15 cellular contexts compared by ENCODE assay signal in the genomic region with DNA sequence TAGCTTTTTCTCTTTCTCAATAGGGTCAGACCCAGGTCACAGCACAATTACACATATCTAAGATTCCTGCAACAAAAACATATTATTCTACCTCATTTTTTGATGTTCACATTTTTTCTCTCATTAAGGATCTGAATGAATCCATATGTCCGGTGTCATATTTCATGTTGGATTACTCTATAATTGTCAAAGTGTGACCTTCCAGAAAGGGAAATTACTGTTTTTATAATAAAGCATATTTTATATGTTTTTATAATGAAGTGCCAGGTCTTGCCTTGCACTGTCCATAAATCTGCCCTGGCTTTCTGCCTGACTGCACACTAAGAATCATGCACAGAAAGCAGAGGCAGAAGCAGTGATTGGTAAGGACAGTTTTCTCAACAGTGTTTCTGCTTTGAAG.
DNase-seq lines count a peak whose midpoint lies in the region; ATAC-seq and TF ChIP-seq lines count a peak whose summit lies in the region.
"Had no signal": no experiment of that assay in that cellular context is flagged by ENCODE, and none has a peak within 500 bp of the region (broad histone marks: within the 10 kb centered on the region; RNA-seq: fewer than 3 reads in every experiment).

No MANE protein-coding gene starts in this region.

- H2BK120ac ChIP-seq in IMR-90 (ENCODE audit: low read depth, low read length) (no peak overlapping the region), mesenchymal stem cell (ENCODE audit: low read depth, low read length) (no peak overlapping the region)

- H2AK5ac ChIP-seq in IMR-90 (ENCODE audit: low read depth, low read length) (no peak overlapping the region), mesenchymal stem cell (ENCODE audit: low read length, severe bottlenecking) (no peak overlapping the region)

- DNase-seq in Caki2 (ENCODE audit: low read depth) = peak; percentile 69
- DNase-seq in IMR-90 = peak; percentile 31
- peak; percentile 57 for DNase-seq in astrocyte of the hippocampus (ENCODE audit: low read depth, low spot score)
- no peak for DNase-seq in mesenchymal stem cell
- DNase-seq in OCI-M2 (lab: John Stamatoyannopoulos, UW; ENCODE audit: unreplicated experiment) = no peak
- DNase-seq in effector memory CD8-positive, alpha-beta T cell = no peak
- DNase-seq: COR-L47; hippocampal formation; lower lobe of right lung; NCI-H1930; NK-92 treated with Interleukin-12 subunit alpha and Interleukin-12 subunit beta, amount 100 ng/mL, for 24 hours had no signal

- H4K8ac ChIP-seq in IMR-90 (ENCODE audit: low read depth in 2 of 2, low read length in 2 of 2) = no peak overlapping the region
- H4K8ac ChIP-seq in mesenchymal stem cell (ENCODE audit: low read length) = no peak overlapping the region

- H4K5ac ChIP-seq in IMR-90 (ENCODE audit: low read depth, low read length) = no peak overlapping the region

- H3K36me3 ChIP-seq in IMR-90 (ENCODE audit: control insufficient read depth, insufficient read depth, low read length) = no peaks in the 10 kb centered on the region
- H3K36me3 ChIP-seq in mesenchymal stem cell (ENCODE audit: control insufficient read depth in 1 of 2, insufficient read depth in 2 of 2, low read depth in 1 of 2, low read length in 2 of 2) = no peaks in the 10 kb centered on the region
- H3K36me3 ChIP-seq: lower lobe of right lung had no signal

- POLR2A ChIA-PET in IMR-90 (lab: Charles Lee; ENCODE audit: unreplicated experiment) = no interaction called here

- H3K4me2 ChIP-seq in IMR-90 (ENCODE audit: low read depth, low read length) = no peak overlapping the region
- H3K4me2 ChIP-seq in mesenchymal stem cell (ENCODE audit: low read length, poor library complexity, severe bottlenecking) = no peak overlapping the region

- H3K4me3 ChIP-seq in IMR-90 (ENCODE audit: insufficient read depth, low read depth, low read length) (no peak overlapping the region), mesenchymal stem cell (ENCODE audit: insufficient read depth in 1 of 2, low read depth in 1 of 2, low read length in 2 of 2) (no peak overlapping the region)
- H3K4me3 ChIP-seq: lower lobe of right lung had no signal

- no peak overlapping the region for H2BK5ac ChIP-seq in IMR-90 (ENCODE audit: low read depth, low read length, poor library complexity, severe bottlenecking)
- no peak overlapping the region for H2BK5ac ChIP-seq in mesenchymal stem cell (ENCODE audit: low read depth, low read length, poor library complexity, severe bottlenecking)

- no peak overlapping the region for H2AFZ ChIP-seq in IMR-90 (replicated peaks; ENCODE audit: low read length, poor library complexity)
- no peak overlapping the region for H2AFZ ChIP-seq in mesenchymal stem cell (ENCODE audit: low read depth, low read length)

- H3K36me3 Mint-ChIP-seq in effector memory CD8-positive, alpha-beta T cell (ENCODE audit: insufficient read depth) = no peaks in the 10 kb centered on the region

- H3K27me3 ChIP-seq in IMR-90 (ENCODE audit: control insufficient read depth, insufficient read depth, low read length) = no peaks in the 10 kb centered on the region
- no peaks in the 10 kb centered on the region for H3K27me3 ChIP-seq in mesenchymal stem cell (ENCODE audit: control insufficient read depth in 1 of 2, insufficient read depth in 1 of 2, low read length in 2 of 2)

- H3K4ac ChIP-seq in IMR-90 (ENCODE audit: low read depth, low read length) (no peak overlapping the region), mesenchymal stem cell (ENCODE audit: low read depth in 1 of 2, low read length in 2 of 2) (no peak overlapping the region)

- in situ Hi-C loops in Caki2 (cut with HindIII; ENCODE audit: low pct_unique_long_range_greater_than_20kb, low sequenced_read_pairs) = no loop called here
- in situ Hi-C loops in IMR-90 (cut with MboI; ENCODE audit: low sequenced_read_pairs) = no loop called here

- no peak overlapping the region for H3K23ac ChIP-seq in IMR-90 (ENCODE audit: low read depth, low read length)
- no peak overlapping the region for H3K23ac ChIP-seq in mesenchymal stem cell (ENCODE audit: low read length in 2 of 2)

- no peak overlapping the region for H3K14ac ChIP-seq in IMR-90 (replicated peaks; ENCODE audit: low read depth, low read length)
- no peak overlapping the region for H3K14ac ChIP-seq in mesenchymal stem cell (ENCODE audit: low read length in 2 of 2)

- peaks cover 5% of the 10 kb centered on the region for H3K4me1 ChIP-seq in IMR-90 (ENCODE audit: control insufficient read depth, insufficient read depth, low read length)
- H3K4me1 ChIP-seq in mesenchymal stem cell (ENCODE audit: control insufficient read depth, insufficient read depth, low read depth, low read length) = no peaks in the 10 kb centered on the region
- H3K4me1 ChIP-seq: lower lobe of right lung had no signal

- TF ChIP-seq POLR2A in IMR-90 (IDR thresholded peaks at IDR 0.05; ENCODE audit: low read depth, low read length) = no peak

- WGBS in IMR-90 (ENCODE audit: extremely low coverage in 2 of 2, insufficient read length in 1 of 2), 2 experiments = no CpG with 5 or more reads among the region's 1 CpG
- no CpG with 5 or more reads among the region's 1 CpG for WGBS in mesenchymal stem cell

- ATAC-seq in IMR-90 (ENCODE audit: low read depth) = peak; percentile 39
- ATAC-seq in effector memory CD8-positive, alpha-beta T cell (replicated peaks) = no peak
- no peak for ATAC-seq in activated CD4-positive, CD25-positive, alpha-beta regulatory T cell treated with anti-CD3 and anti-CD28 coated beads, Interleukin-2, amount 50 U/mL, for 24 hours
- no peak for ATAC-seq in GM21723 (IDR thresholded peaks at IDR 0.05; ENCODE audit: unreplicated experiment)
- ATAC-seq: HepG2, lower lobe of right lung had no signal

- H3K79me1 ChIP-seq in IMR-90 (ENCODE audit: low read depth in 1 of 2, low read length in 2 of 2) = no peaks in the 10 kb centered on the region
- H3K79me1 ChIP-seq in mesenchymal stem cell (replicated peaks; ENCODE audit: low read length, poor library complexity, severe bottlenecking) = no peaks in the 10 kb centered on the region

- H3K9me3 ChIP-seq in IMR-90 (ENCODE audit: control insufficient read depth, insufficient read depth, low read length) (no peaks in the 10 kb centered on the region), mesenchymal stem cell (ENCODE audit: control insufficient read depth, low read length) (no peaks in the 10 kb centered on the region)
- H3K9me3 ChIP-seq: lower lobe of right lung had no signal

- H3K4me1 Mint-ChIP-seq in effector memory CD8-positive, alpha-beta T cell (ENCODE audit: low read depth in 2 of 2) = no peaks in the 10 kb centered on the region

- intact Hi-C loops in IMR-90 (cut with micrococcal nuclease) = no loop called here

- H4K20me1 ChIP-seq in IMR-90 (ENCODE audit: insufficient read depth, low read length) = no peaks in the 10 kb centered on the region

- no peaks in the 10 kb centered on the region for H3K27me3 Mint-ChIP-seq in effector memory CD8-positive, alpha-beta T cell

- no peak overlapping the region for H3K27ac Mint-ChIP-seq in effector memory CD8-positive, alpha-beta T cell

- TF ChIP-seq RAD21 in IMR-90 (IDR thresholded peaks at IDR 0.05; ENCODE audit: low read length) = no peak

- no peak overlapping the region for H2BK12ac ChIP-seq in mesenchymal stem cell (ENCODE audit: low read length in 2 of 2)

- no peak overlapping the region for H3K4me3 Mint-ChIP-seq in effector memory CD8-positive, alpha-beta T cell

- H2AK9ac ChIP-seq in IMR-90 (replicated peaks; ENCODE audit: low read depth, low read length, poor library complexity) = no peak overlapping the region

- no peaks in the 10 kb centered on the region for H3K9me3 Mint-ChIP-seq in effector memory CD8-positive, alpha-beta T cell

- no peak for TF ChIP-seq CTCF in IMR-90 (conservative IDR thresholded peaks at IDR 0.05; ENCODE audit: low read depth, low read length)

- dilution Hi-C loops in IMR-90 (cut with HindIII; ENCODE audit: low sequenced_read_pairs, unreplicated experiment) = no loop called here

- H3K18ac ChIP-seq in IMR-90 (ENCODE audit: low read depth, low read length) = no peak overlapping the region
- no peak overlapping the region for H3K18ac ChIP-seq in mesenchymal stem cell (ENCODE audit: low read depth in 1 of 2, low read length in 2 of 2)

- no peak overlapping the region for H3K56ac ChIP-seq in IMR-90 (ENCODE audit: extremely low read depth, insufficient read depth, low read length)

- BruUV-seq in IMR-90 (replicated peaks; lab: Mats Ljungman, UMichigan) = no TSS peak

- H4K91ac ChIP-seq in IMR-90 (ENCODE audit: insufficient read depth, low read depth, low read length) = no peak overlapping the region
- H4K91ac ChIP-seq in mesenchymal stem cell (ENCODE audit: low read length) = no peak overlapping the region

- no peak overlapping the region; the same call in 1 of the 2 replicates for H3K27ac ChIP-seq in IMR-90 (ENCODE audit: insufficient read depth, low read length)
- H3K27ac ChIP-seq in mesenchymal stem cell (ENCODE audit: low read length, poor library complexity, severe bottlenecking) = peak overlapping the region; percentile 79
- H3K27ac ChIP-seq: lower lobe of right lung, VCaP had no signal

- H3K9ac ChIP-seq in IMR-90 (ENCODE audit: low read depth, low read length) = no peak overlapping the region
- no peak overlapping the region for H3K9ac ChIP-seq in mesenchymal stem cell (ENCODE audit: low read length)

- CTCF ChIA-PET in IMR-90 (lab: Yijun Ruan, JAX) = no interaction called here

- H2BK20ac ChIP-seq in IMR-90 (ENCODE audit: low read depth, low read length) = no peak overlapping the region

- H3K9me1 ChIP-seq in IMR-90 (ENCODE audit: insufficient read depth, low read length) = no peaks in the 10 kb centered on the region

- H2BK15ac ChIP-seq in IMR-90 (ENCODE audit: low read depth, low read length) = no peak overlapping the region
- H2BK15ac ChIP-seq in mesenchymal stem cell (ENCODE audit: low read depth, poor library complexity, severe bottlenecking) = no peak overlapping the region

TF ChIP-seq in IMR-90, 13 proteins besides CTCF, POLR2A, EP300 and RAD21:
- TF ChIP-seq NFE2L2 (IDR thresholded peaks at IDR 0.05; ENCODE audit: low read depth, low read length) = no peak

Comparison
In these comparisons a context has a peak if more than half of its experiments do, and no peak if none do; other contexts are left out.
1. DNase-seq: peak in Caki2 (single experiment), IMR-90 (single experiment) and astrocyte of the hippocampus (single experiment); none in mesenchymal stem cell (single experiment), OCI-M2 (single experiment) and effector memory CD8-positive, alpha-beta T cell (0 of 3).